1 cellular context compared by ENCODE assay signal in the genomic region with DNA sequence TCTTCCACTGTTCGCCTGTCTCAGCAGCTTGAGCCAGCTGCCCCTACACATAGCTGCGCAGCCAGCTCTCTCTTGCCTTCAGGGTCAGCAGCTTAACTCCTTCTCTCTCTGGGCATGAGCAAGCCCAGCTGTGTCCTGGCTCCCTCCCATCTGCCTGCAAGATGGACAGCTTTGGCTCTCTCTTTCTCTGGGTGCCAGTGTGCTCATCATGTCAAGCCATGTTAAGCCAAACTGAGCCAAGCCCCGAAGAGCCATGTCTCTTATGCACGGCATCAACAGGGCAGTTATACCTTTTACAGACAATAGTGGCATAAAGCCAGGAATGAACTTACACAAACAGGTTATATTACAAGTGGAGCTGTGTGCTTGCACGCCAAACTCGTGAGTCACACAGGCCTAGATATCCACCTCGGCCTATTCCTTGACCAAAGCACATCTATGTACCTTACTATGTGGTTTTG.
TF ChIP-seq lines count a peak whose summit lies in the region.
"Not testable (repeated sequence)": the region's sequence is repeated elsewhere in the genome, so short reads cannot be mapped to it uniquely, and the experiment has no call there.

No MANE protein-coding gene starts in this region.

TF ChIP-seq in HepG2, 621 proteins besides CTCF, POLR2A, EP300 and RAD21:
- TF ChIP-seq, protein P1, sequence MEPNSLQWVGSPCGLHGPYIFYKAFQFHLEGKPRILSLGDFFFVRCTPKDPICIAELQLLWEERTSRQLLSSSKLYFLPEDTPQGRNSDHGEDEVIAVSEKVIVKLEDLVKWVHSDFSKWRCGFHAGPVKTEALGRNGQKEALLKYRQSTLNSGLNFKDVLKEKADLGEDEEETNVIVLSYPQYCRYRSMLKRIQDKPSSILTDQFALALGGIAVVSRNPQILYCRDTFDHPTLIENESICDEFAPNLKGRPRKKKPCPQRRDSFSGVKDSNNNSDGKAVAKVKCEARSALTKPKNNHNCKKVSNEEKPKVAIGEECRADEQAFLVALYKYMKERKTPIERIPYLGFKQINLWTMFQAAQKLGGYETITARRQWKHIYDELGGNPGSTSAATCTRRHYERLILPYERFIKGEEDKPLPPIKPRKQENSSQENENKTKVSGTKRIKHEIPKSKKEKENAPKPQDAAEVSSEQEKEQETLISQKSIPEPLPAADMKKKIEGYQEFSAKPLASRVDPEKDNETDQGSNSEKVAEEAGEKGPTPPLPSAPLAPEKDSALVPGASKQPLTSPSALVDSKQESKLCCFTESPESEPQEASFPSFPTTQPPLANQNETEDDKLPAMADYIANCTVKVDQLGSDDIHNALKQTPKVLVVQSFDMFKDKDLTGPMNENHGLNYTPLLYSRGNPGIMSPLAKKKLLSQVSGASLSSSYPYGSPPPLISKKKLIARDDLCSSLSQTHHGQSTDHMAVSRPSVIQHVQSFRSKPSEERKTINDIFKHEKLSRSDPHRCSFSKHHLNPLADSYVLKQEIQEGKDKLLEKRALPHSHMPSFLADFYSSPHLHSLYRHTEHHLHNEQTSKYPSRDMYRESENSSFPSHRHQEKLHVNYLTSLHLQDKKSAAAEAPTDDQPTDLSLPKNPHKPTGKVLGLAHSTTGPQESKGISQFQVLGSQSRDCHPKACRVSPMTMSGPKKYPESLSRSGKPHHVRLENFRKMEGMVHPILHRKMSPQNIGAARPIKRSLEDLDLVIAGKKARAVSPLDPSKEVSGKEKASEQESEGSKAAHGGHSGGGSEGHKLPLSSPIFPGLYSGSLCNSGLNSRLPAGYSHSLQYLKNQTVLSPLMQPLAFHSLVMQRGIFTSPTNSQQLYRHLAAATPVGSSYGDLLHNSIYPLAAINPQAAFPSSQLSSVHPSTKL (CRISPR knock-in tag; IDR thresholded peaks at IDR 0.05) = peak; percentile 52
- TF ChIP-seq SOX5 (CRISPR knock-in tag; IDR thresholded peaks at IDR 0.05; ENCODE audit: borderline replicate concordance) (peak; percentile 74), SOX13 (CRISPR knock-in tag; conservative IDR thresholded peaks at IDR 0.05 in 1 of 2, IDR thresholded peaks at IDR 0.05 in 1 of 2) (peak in 1 of 2 experiments; percentile 81; a peak in 2 of 4 replicates), SOX6 (CRISPR knock-in tag; IDR thresholded peaks at IDR 0.05) (peak; percentile 54; the same call in 1 of the 2 replicates), SALL1 (CRISPR knock-in tag; IDR thresholded peaks at IDR 0.05) (peak; percentile 13; the same call in 1 of the 2 replicates), ZFX (CRISPR knock-in tag; IDR thresholded peaks at IDR 0.05; ENCODE audit: low read depth) (peak; percentile 30; the same call in 1 of the 2 replicates), SAP130 (CRISPR knock-in tag; IDR thresholded peaks at IDR 0.05; ENCODE audit: low read depth) (0 out of 2 replicates have a peak, but pooled peaks have one; percentile 14), ZSCAN31 (CRISPR knock-in tag; IDR thresholded peaks at IDR 0.05; ENCODE audit: low read depth) (peak; percentile 96), FOSL2 (CRISPR knock-in tag; IDR thresholded peaks at IDR 0.05) (peak; percentile 92)
- TF ChIP-seq SOX13, SOX6 (IDR thresholded peaks at IDR 0.05): not testable (repeated sequence)
TF ChIP-seq in HepG2: peak in this region for 9; not testable (repeated sequence) for 612.
